8 cellular contexts compared by ENCODE assay signal in the genomic region with DNA sequence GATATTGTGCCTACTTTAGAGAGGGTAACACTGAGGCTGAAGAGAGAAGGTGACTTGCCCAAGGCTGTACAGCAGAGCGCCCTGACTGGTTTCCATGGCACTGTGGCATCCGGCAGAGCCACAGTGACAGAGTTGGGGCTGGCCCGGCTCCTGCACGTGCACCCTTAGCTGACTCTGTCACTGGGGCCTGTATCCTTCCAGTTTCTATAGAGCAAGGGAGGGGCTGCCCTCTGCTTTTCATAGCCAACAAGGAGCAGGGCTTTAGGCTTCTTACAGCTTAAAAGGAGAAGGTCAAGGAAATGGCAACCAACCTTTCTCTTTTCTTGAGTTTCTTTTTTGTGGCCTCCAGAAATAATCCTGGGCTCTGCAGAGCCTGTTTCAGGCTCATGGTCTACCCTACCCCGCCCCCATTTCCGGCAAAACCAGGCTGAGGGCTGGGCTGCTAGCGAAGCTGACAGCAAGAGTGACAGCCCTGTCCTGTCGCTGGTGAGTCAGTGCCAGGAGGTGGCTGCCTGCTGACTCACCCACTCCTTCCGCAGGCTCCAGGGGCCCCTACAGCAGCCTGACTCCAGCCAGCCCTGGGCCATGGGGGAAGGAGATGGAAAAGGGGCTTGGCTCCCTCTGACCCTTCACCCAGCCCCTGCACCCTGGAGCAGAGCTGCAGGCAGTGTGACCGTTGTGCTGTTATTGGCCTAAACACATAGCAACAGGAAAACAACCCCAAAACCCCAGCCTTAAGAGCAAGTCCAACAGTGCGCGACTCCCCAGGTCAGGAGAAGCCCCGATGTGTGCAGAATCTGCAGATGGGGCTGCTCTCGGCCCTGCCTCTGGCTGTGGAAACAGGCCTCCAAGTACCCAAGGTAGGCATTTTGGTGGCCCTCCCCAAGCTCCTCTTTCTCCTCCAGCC. TPM values are rescaled to one million over a fixed set of nuclear protein-coding genes. Genes with fewer than 3 reads are reported as not detected.
DNase-seq lines count a peak whose midpoint lies in the region; ATAC-seq and TF ChIP-seq lines count a peak whose summit lies in the region.

No MANE protein-coding gene starts in this region.

- H3K9me3 Mint-ChIP-seq in endothelial cell (ENCODE audit: unreplicated experiment) = no peaks in the 10 kb centered on the region

- H3K36me3 Mint-ChIP-seq in endothelial cell (ENCODE audit: low read depth, unreplicated experiment) = peaks cover 4% of the 10 kb centered on the region

- peaks cover 40 to 52% of the 10 kb centered on the region in 2 donors for H3K4me1 ChIP-seq in muscle layer of duodenum (ENCODE audit: control insufficient read depth in 1 of 2, insufficient read depth in 2 of 2, low read length in 2 of 2)

- peak; percentile 82 for ATAC-seq in HG02970 (IDR thresholded peaks at IDR 0.05; ENCODE audit: low FRiP score, unreplicated experiment)

- H3K27ac Mint-ChIP-seq in endothelial cell (ENCODE audit: unreplicated experiment) = peak overlapping the region; percentile 53

- TF ChIP-seq CTCF in endothelial cell (IDR thresholded peaks at IDR 0.05; ENCODE audit: unreplicated experiment) = no peak

- DNase-seq in NCI-H1694 (lab: John Stamatoyannopoulos, UW) (peak; percentile 24), NCI-H1694 treated with DMSO at 0.1 percent for 48 hours (lab: John Stamatoyannopoulos, UW) (no peak), NOMO-1 (lab: John Stamatoyannopoulos, UW; ENCODE audit: unreplicated experiment in 2 of 2) (peak; percentile 94 to 97), endothelial cell (ENCODE audit: low spot score) (peak; percentile 35)
- DNase-seq in activated CD8-positive, alpha-beta memory T cell treated with anti-CD3 and anti-CD28 coated beads for 48 hours (ENCODE audit: low read depth in 2 of 3, low spot score in 2 of 3) = peak; percentile 62 to 84 (median 80)
- DNase-seq in stimulated activated CD8-positive, alpha-beta memory T cell treated with anti-CD3 and anti-CD28 coated beads, Interleukin-7, amount 100 ng/mL, for 48 hours (ENCODE audit: extremely low read depth in 1 of 2, low read depth in 1 of 2) = peak; percentile 84 to 95

- H3K4me3 ChIP-seq in muscle layer of duodenum (ENCODE audit: low read depth in 1 of 2, low read length in 2 of 2) = peak overlapping the region in 1 of 2 donors; percentile 16

- no peaks in the 10 kb centered on the region for H3K36me3 ChIP-seq in muscle layer of duodenum (ENCODE audit: control insufficient read depth in 1 of 2, insufficient read depth in 2 of 2, low read length in 2 of 2)

- peak overlapping the region; percentile 94 for H3K27ac ChIP-seq in muscle layer of duodenum (ENCODE audit: low read length)

- H3K27me3 ChIP-seq in muscle layer of duodenum (ENCODE audit: low read depth, low read length) = no peaks in the 10 kb centered on the region

- H3K27me3 Mint-ChIP-seq in endothelial cell (ENCODE audit: unreplicated experiment) = peaks cover 14% of the 10 kb centered on the region

- no peak overlapping the region for H3K4me3 Mint-ChIP-seq in endothelial cell (ENCODE audit: unreplicated experiment)

- peaks cover 47% of the 10 kb centered on the region for H3K4me1 Mint-ChIP-seq in endothelial cell (ENCODE audit: unreplicated experiment)

- no peaks in the 10 kb centered on the region for H3K9me3 ChIP-seq in muscle layer of duodenum (ENCODE audit: control insufficient read depth in 1 of 2, low read length in 2 of 2)

RNA-seq across cellular contexts. Expression of gene SLC6A6, which starts 29.8 kb away (rescaled TPM):
- 46.3 TPM for total RNA-seq in endothelial cell (ENCODE audit: unreplicated experiment)
